1 cellular context compared by ENCODE assay signal in genomic region chr7:140176811-140177702, GRCh38.
TF ChIP-seq lines count a peak whose summit lies in the region.

Gene KDM7A (minus strand): TSS chr7:140176983. CDS start chr7:140176937, 46 bp downstream.

TF ChIP-seq in H1, 55 proteins besides CTCF, POLR2A, EP300 and RAD21:
- TF ChIP-seq TCF12 (IDR thresholded peaks at IDR 0.05; ENCODE audit: low read depth, low read length) (0 out of 2 replicates have a peak, but pooled peaks have one; percentile 42), ASH2L (IDR thresholded peaks at IDR 0.05; ENCODE audit: low read length) (peak; percentile 100), HDAC2 (IDR thresholded peaks at IDR 0.05; ENCODE audit: borderline replicate concordance in 1 of 2, low read depth in 2 of 2, low read length in 2 of 2) (peak in 1 of 2 experiments; percentile 68; a peak in 1 of 4 replicates), NRF1 (IDR thresholded peaks at IDR 0.05; ENCODE audit: low read depth, low read length) (peak; percentile 28), YY1 (IDR thresholded peaks at IDR 0.05; ENCODE audit: low read depth, low read length) (peak; percentile 77; the same call in 1 of the 2 replicates), CTBP2 (IDR thresholded peaks at IDR 0.05; ENCODE audit: borderline replicate concordance, insufficient read depth, insufficient read length, low read length) (peak; percentile 97), POLR2AphosphoS5 (IDR thresholded peaks at IDR 0.05; ENCODE audit: low read depth, low read length) (no peak; the same call in none of the 2 replicates), KDM1A (IDR thresholded peaks at IDR 0.05; ENCODE audit: borderline replicate concordance, low read length) (no peak), TEAD4 (IDR thresholded peaks at IDR 0.05; ENCODE audit: low read depth, low read length) (peak; percentile 36; the same call in 1 of the 2 replicates), TAF1 (IDR thresholded peaks at IDR 0.05; ENCODE audit: low read depth, low read length) (peak; percentile 84), ZNF274 (IDR thresholded peaks at IDR 0.05; ENCODE audit: borderline replicate concordance, extremely low read depth, low read length) (no peak), SIN3A (conservative IDR thresholded peaks at IDR 0.05 in 1 of 2, IDR thresholded peaks at IDR 0.05 in 1 of 2; ENCODE audit: low read depth in 1 of 2, low read length in 2 of 2) (peak in 1 of 2 experiments; percentile 84; a peak in 2 of 4 replicates), BACH1 (IDR thresholded peaks at IDR 0.05; ENCODE audit: low read length) (peak; percentile 73), GTF2F1 (IDR thresholded peaks at IDR 0.05; ENCODE audit: borderline replicate concordance, low read depth, low read length) (no peak), E2F6 (IDR thresholded peaks at IDR 0.05) (no peak), KDM4A (IDR thresholded peaks at IDR 0.05; ENCODE audit: low read depth, low read length, severe bottlenecking) (peak; percentile 95), EZH2 (IDR thresholded peaks at IDR 0.05; ENCODE audit: low read depth, low read length, severe bottlenecking) (peak; percentile 50), SP1 (IDR thresholded peaks at IDR 0.05; ENCODE audit: low read depth, low read length) (no peak), SRF (IDR thresholded peaks at IDR 0.05; ENCODE audit: low read depth, low read length) (no peak), CBX8 (IDR thresholded peaks at IDR 0.05; ENCODE audit: borderline replicate concordance, low read depth, low read length) (no peak), SP4 (IDR thresholded peaks at IDR 0.05; ENCODE audit: low read length) (no peak), RFX5 (IDR thresholded peaks at IDR 0.05; ENCODE audit: borderline replicate concordance, low read depth, low read length) (no peak), RBBP5 (IDR thresholded peaks at IDR 0.05; ENCODE audit: borderline replicate concordance, low read depth, low read length) (peak; percentile 100), TBP (IDR thresholded peaks at IDR 0.05; ENCODE audit: low read depth, low read length) (peak; percentile 31; the same call in 1 of the 2 replicates), RXRA (IDR thresholded peaks at IDR 0.05; ENCODE audit: insufficient read depth, low read depth, low read length) (no peak), SIX5 (IDR thresholded peaks at IDR 0.05; ENCODE audit: low read depth, low read length) (no peak), CREB1 (IDR thresholded peaks at IDR 0.05) (peak; percentile 26; the same call in 1 of the 2 replicates), RNF2 (IDR thresholded peaks at IDR 0.05; ENCODE audit: borderline replicate concordance, low read depth, low read length, missing control alignments, poor library complexity, severe bottlenecking) (no peak), BRCA1 (IDR thresholded peaks at IDR 0.05; ENCODE audit: low read depth, low read length) (no peak), TAF7 (optimal IDR thresholded peaks at IDR 0.05; ENCODE audit: borderline replicate concordance, low read depth, low read length) (peak; percentile 36), CEBPB (IDR thresholded peaks at IDR 0.05; ENCODE audit: low read depth, low read length) (no peak), POU5F1 (IDR thresholded peaks at IDR 0.05; ENCODE audit: low read depth, low read length) (no peak), MAFK (IDR thresholded peaks at IDR 0.05; ENCODE audit: low read depth, low read length) (no peak), FOSL1 (IDR thresholded peaks at IDR 0.05; ENCODE audit: insufficient read depth, low read depth, low read length) (no peak), MAX (IDR thresholded peaks at IDR 0.05) (peak; percentile 46), PHF8 (conservative IDR thresholded peaks at IDR 0.05; ENCODE audit: low read depth, low read length) (peak; percentile 50; the same call in 1 of the 2 replicates), EGR1 (IDR thresholded peaks at IDR 0.05; ENCODE audit: borderline replicate concordance, low read depth, low read length) (peak; percentile 99), SUZ12 (IDR thresholded peaks at IDR 0.05; ENCODE audit: low read length) (0 out of 2 replicates have a peak, but pooled peaks have one; percentile 38), SIRT6 (IDR thresholded peaks at IDR 0.05; ENCODE audit: low read length) (no peak), SP2 (IDR thresholded peaks at IDR 0.05; ENCODE audit: low read length) (no peak), GABPA (IDR thresholded peaks at IDR 0.05; ENCODE audit: borderline replicate concordance, insufficient read depth, low read length) (no peak), KDM5A (IDR thresholded peaks at IDR 0.05; ENCODE audit: low read length) (no peak)
